In the genomic region with DNA sequence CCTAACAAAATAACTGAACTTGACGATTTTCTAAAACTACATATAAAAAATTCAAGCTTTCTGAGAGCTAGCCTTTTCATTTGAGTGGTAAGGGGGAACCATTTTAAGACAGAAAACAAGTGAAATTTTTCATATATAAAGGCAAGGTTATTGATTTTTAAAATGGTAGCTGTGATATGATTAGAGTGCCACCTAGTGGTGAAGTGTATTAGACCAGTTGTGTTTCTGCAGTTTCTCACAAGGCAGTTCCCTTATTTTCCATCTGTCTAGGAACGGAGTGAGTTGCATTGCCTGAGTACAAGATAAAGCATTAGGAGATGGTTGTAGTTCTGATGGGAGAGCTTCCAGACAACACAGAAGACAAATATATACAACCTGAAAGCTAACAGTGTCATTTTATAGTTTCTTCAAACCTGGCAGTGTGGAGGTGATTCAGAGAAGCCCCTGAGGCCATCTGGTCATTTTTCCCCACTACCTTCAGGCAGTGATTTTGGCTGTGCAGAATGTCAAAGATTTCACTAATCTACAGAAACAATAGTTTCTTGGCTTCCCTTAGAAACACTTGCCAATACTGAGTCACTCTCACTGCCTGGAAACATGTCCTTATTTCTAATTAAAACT, we compare ENCODE assay signal across 8 cellular contexts.
DNase-seq lines count a peak whose midpoint lies in the region; ATAC-seq and TF ChIP-seq lines count a peak whose summit lies in the region.

No MANE protein-coding gene starts in this region.

- H3K36me3 Mint-ChIP-seq in Calu3 (ENCODE audit: insufficient read depth, unreplicated experiment): no peaks in the 10 kb centered on the region

- TF ChIP-seq CTCF in Calu3 (IDR thresholded peaks at IDR 0.05; ENCODE audit: unreplicated experiment): peak; percentile 83
- peak; percentile 47 for TF ChIP-seq CTCF in lung (IDR thresholded peaks at IDR 0.05; ENCODE audit: control extremely low read depth, extremely low read depth)

- H3K4me3 Mint-ChIP-seq in Calu3 (ENCODE audit: low read depth, unreplicated experiment): no peak overlapping the region

- H3K27ac ChIP-seq in lung (ENCODE audit: low read depth in 1 of 2, low read length in 1 of 2): no peak overlapping the region

- H3K9me3 ChIP-seq in NT2/D1 (ENCODE audit: insufficient read depth, low read length): no peaks in the 10 kb centered on the region
- no peaks in the 10 kb centered on the region for H3K9me3 ChIP-seq in lung (ENCODE audit: control insufficient read depth in 2 of 2, insufficient read depth in 1 of 2, low read length in 1 of 2)

- 17 to 18% methylated on average over 2 of the region's 2 CpGs for WGBS in lung, 2 donors

- H3K4me1 Mint-ChIP-seq in Calu3 (ENCODE audit: low read depth, unreplicated experiment): peaks cover 8% of the 10 kb centered on the region

- H3K27me3 Mint-ChIP-seq in Calu3 (ENCODE audit: unreplicated experiment): no peaks in the 10 kb centered on the region

- peak; percentile 70 for ATAC-seq in GM19455 (IDR thresholded peaks at IDR 0.05; ENCODE audit: unreplicated experiment)
- peak; percentile 41 for ATAC-seq in lung (ENCODE audit: insufficient read depth, low FRiP score)
- ATAC-seq in GM18873 (IDR thresholded peaks at IDR 0.05; ENCODE audit: low FRiP score, unreplicated experiment): no peak

- DNase-seq in Calu3 (peak; percentile 53), HS-27A (ENCODE audit: low read depth) (peak; percentile 59), NT2/D1 (ENCODE audit: low read depth, low spot score) (peak; percentile 46), lung (ENCODE audit: low spot score) (no peak)
- peak; percentile 9 for DNase-seq in central memory CD4-positive, alpha-beta T cell
- DNase-seq in activated CD8-positive, alpha-beta memory T cell treated with anti-CD3 and anti-CD28 coated beads for 24 hours: no peak

- no peak overlapping the region for H3K9ac ChIP-seq in NT2/D1 (ENCODE audit: insufficient read length, low read depth)

- H3K27ac Mint-ChIP-seq in Calu3 (ENCODE audit: unreplicated experiment): no peak overlapping the region

- intact Hi-C loops in Calu3 (cut with micrococcal nuclease; ENCODE audit: unreplicated experiment): loop anchor here (1.0 to 10.0 kb wide), 9 partner anchors 104 to 1894 kb away; no protein-coding TSS in a partner anchor

- H3K4me3 ChIP-seq in NT2/D1 (ENCODE audit: insufficient read length, low read depth) (no peak overlapping the region), lung (no peak overlapping the region)

- no peaks in the 10 kb centered on the region for H3K9me3 Mint-ChIP-seq in Calu3 (ENCODE audit: low read depth, unreplicated experiment)

- CTCF ChIA-PET in Calu3 (lab: Charles Lee): interaction anchor here (0.9 to 1.0 kb wide), 2 partner anchors 13 to 57 kb away, joined by 3 read pairs; no protein-coding TSS in a partner anchor

- BruUV-seq in Calu3 (replicated peaks; lab: Mats Ljungman, UMichigan): no TSS peak

- no peaks in the 10 kb centered on the region for H3K27me3 ChIP-seq in NT2/D1 (ENCODE audit: insufficient read depth, insufficient read length)
- no peaks in the 10 kb centered on the region for H3K27me3 ChIP-seq in lung (ENCODE audit: control insufficient read depth, insufficient read depth)

- no peaks in the 10 kb centered on the region for H3K4me1 ChIP-seq in NT2/D1 (ENCODE audit: insufficient read depth, insufficient read length)
- no peaks in the 10 kb centered on the region for H3K4me1 ChIP-seq in lung (ENCODE audit: control insufficient read depth in 2 of 2, insufficient read depth in 2 of 2, low read length in 2 of 2)

- H3K36me3 ChIP-seq in NT2/D1 (ENCODE audit: insufficient read depth, insufficient read length, low read length): no peaks in the 10 kb centered on the region
- H3K36me3 ChIP-seq in lung (ENCODE audit: control insufficient read depth in 2 of 2, insufficient read depth in 2 of 2, low read length in 2 of 2): no peaks in the 10 kb centered on the region

Comparison
In these comparisons a context has a peak if more than half of its experiments do, and no peak if none do; other contexts are left out.
1. DNase-seq: peak in Calu3 (single experiment), HS-27A (single experiment), NT2/D1 (single experiment) and central memory CD4-positive, alpha-beta T cell (single experiment); none in lung (single experiment) and activated CD8-positive, alpha-beta memory T cell treated with anti-CD3 and anti-CD28 coated beads for 24 hours (single experiment).